In genomic region chr22:38202437-38203089, GRCh38 we compare ENCODE assay signal across 8 cellular contexts. TPM values are rescaled to one million over a fixed set of nuclear protein-coding genes. Genes with fewer than 3 reads are reported as not detected.
DNase-seq lines count a peak whose midpoint lies in the region; ATAC-seq and TF ChIP-seq lines count a peak whose summit lies in the region.

No MANE protein-coding gene starts in this region.

- peak overlapping the region; percentile 88 for H2AFZ ChIP-seq in Loucy (ENCODE audit: low read length)

- POLR2A ChIA-PET in CD4-positive, alpha-beta memory T cell (lab: Charles Lee; ENCODE audit: partially characterized antibody), result interaction anchor here (1.6 to 4.3 kb wide), 6 partner anchors 9 to 58 kb away, joined by 4 to 72 read pairs (median 16); partner anchors contain the start of gene PLA2G6
- POLR2A ChIA-PET in activated CD4-positive, alpha-beta T cell treated with anti-CD3 and anti-CD28 coated beads for 36 hours (lab: Charles Lee), result interaction anchor here (0.6 to 1.8 kb wide), 2 partner anchors 21 to 116 kb away, joined by 7 to 10 read pairs; partner anchors contain the start of gene PLA2G6

- no peaks in the 10 kb centered on the region for H3K27me3 Mint-ChIP-seq in CD4-positive, alpha-beta memory T cell
- H3K27me3 Mint-ChIP-seq in activated CD4-positive, alpha-beta T cell treated with anti-CD3 and anti-CD28 coated beads for 36 hours, result no peaks in the 10 kb centered on the region

- 0% methylated on average over 10 of the region's 74 CpGs for WGBS in right lobe of liver (ENCODE audit: insufficient coverage, low coverage, low lambda C conversion rate, missing lambda C conversion rate)

- H3K4me3 ChIP-seq in CD4-positive, alpha-beta memory T cell (ENCODE audit: low read length in 2 of 2), result peak overlapping the region; percentile 80 to 90
- H3K4me3 ChIP-seq in Loucy (ENCODE audit: low read length, poor library complexity, severe bottlenecking), result peak overlapping the region; percentile 80
- H3K4me3 ChIP-seq in right lobe of liver, result peak overlapping the region; percentile 60 to 93 (median 74)

- H3K27ac ChIP-seq in CD4-positive, alpha-beta memory T cell (ENCODE audit: low read depth, low read length), result peak overlapping the region; percentile 81
- H3K27ac ChIP-seq in right lobe of liver, result peak overlapping the region; percentile 98 to 100 (median 99)

- no peaks in the 10 kb centered on the region for H4K20me1 ChIP-seq in Loucy (ENCODE audit: insufficient read depth, low read length, poor library complexity, severe bottlenecking)

- no peaks in the 10 kb centered on the region for H3K27me3 ChIP-seq in CD4-positive, alpha-beta memory T cell (ENCODE audit: insufficient read depth, low read length)
- H3K27me3 ChIP-seq in Loucy (ENCODE audit: insufficient read depth, low read length, poor library complexity, severe bottlenecking) (no peaks in the 10 kb centered on the region), right lobe of liver (no peaks in the 10 kb centered on the region)

- H3K9me3 ChIP-seq in CD4-positive, alpha-beta memory T cell (ENCODE audit: control insufficient read depth in 1 of 2, low read length in 2 of 2), result no peaks in the 10 kb centered on the region
- H3K9me3 ChIP-seq in Loucy (ENCODE audit: insufficient read depth, low read depth, low read length) (no peaks in the 10 kb centered on the region), right lobe of liver (no peaks in the 10 kb centered on the region)

- H3K36me3 Mint-ChIP-seq in CD4-positive, alpha-beta memory T cell, result peaks cover 0 to 7% of the 10 kb centered on the region in 2 donors
- H3K36me3 Mint-ChIP-seq in activated CD4-positive, alpha-beta T cell treated with anti-CD3 and anti-CD28 coated beads for 36 hours (ENCODE audit: low read depth), result no peaks in the 10 kb centered on the region

- intact Hi-C loops in CD4-positive, alpha-beta memory T cell (cut with micrococcal nuclease), result loop anchor here (1.0 to 5.0 kb wide), 2 partner anchors 12 to 115 kb away; partner anchors contain the start of gene CSNK1E
- intact Hi-C loops in activated CD4-positive, alpha-beta T cell treated with anti-CD3 and anti-CD28 coated beads for 36 hours (cut with DNase I, micrococcal nuclease), result loop anchor here (1.0 to 10.0 kb wide), 8 partner anchors 12 to 952 kb away; partner anchors contain the start of genes CBX7 (in 1 of the 2), CBY1 (in 1 of the 2), FAM227A (in 1 of the 2) and PICK1 (in 1 of the 2)
- intact Hi-C loops in right lobe of liver (cut with DNase I), result no loop called here

- H3K79me2 ChIP-seq in Loucy (ENCODE audit: insufficient read depth, low read length), result no peaks in the 10 kb centered on the region

- CTCF ChIA-PET in CD4-positive, alpha-beta memory T cell (lab: Charles Lee; ENCODE audit: partially characterized antibody), result interaction anchor here (3.2 kb wide), 1 partner anchor 13 kb away, joined by 13 read pairs; no protein-coding TSS in a partner anchor
- CTCF ChIA-PET in activated CD4-positive, alpha-beta T cell treated with anti-CD3 and anti-CD28 coated beads for 36 hours (lab: Charles Lee), result interaction anchor here (0.5 to 1.6 kb wide), 3 partner anchors 8 to 150 kb away, joined by 3 to 6 read pairs (median 4); no protein-coding TSS in a partner anchor

- no peak for TF ChIP-seq POLR2A in right lobe of liver (IDR thresholded peaks at IDR 0.05)

- H3K4me2 ChIP-seq in Loucy (ENCODE audit: low read depth, low read length, poor library complexity, severe bottlenecking), result peak overlapping the region; percentile 99

- no peaks in the 10 kb centered on the region for H3K36me3 ChIP-seq in CD4-positive, alpha-beta memory T cell (ENCODE audit: insufficient read depth, low read length)
- H3K36me3 ChIP-seq in Loucy (ENCODE audit: insufficient read depth, low read length) (no peaks in the 10 kb centered on the region), right lobe of liver (no peaks in the 10 kb centered on the region)

- H3F3A ChIP-seq in Loucy (ENCODE audit: low read depth), result peaks cover 3% of the 10 kb centered on the region; the same call in 1 of the 2 replicates

- peak; percentile 56 to 78 (median 64) for DNase-seq in CD4-positive, alpha-beta memory T cell
- DNase-seq in activated CD4-positive, alpha-beta T cell treated with anti-CD3 and anti-CD28 coated beads for 36 hours, result peak; percentile 78
- DNase-seq in dermis blood vessel endothelial cell, result peak; percentile 95
- peak; percentile 92 to 95 (median 94) for DNase-seq in right lobe of liver
- DNase-seq in stimulated activated CD8-positive, alpha-beta memory T cell treated with anti-CD3 and anti-CD28 coated beads, Interleukin-12 subunit alpha, Interleukin-12 subunit beta, amount 100 ng/mL, for 1 hour (ENCODE audit: low read depth), result peak; percentile 15

- peaks cover 18 to 47% (median 26%) of the 10 kb centered on the region in 4 donors for H3K4me1 Mint-ChIP-seq in CD4-positive, alpha-beta memory T cell
- H3K4me1 Mint-ChIP-seq in activated CD4-positive, alpha-beta T cell treated with anti-CD3 and anti-CD28 coated beads for 36 hours, result peaks cover 30% of the 10 kb centered on the region

- peak overlapping the region; percentile 78 to 96 (median 88) for H3K27ac Mint-ChIP-seq in CD4-positive, alpha-beta memory T cell
- H3K27ac Mint-ChIP-seq in activated CD4-positive, alpha-beta T cell treated with anti-CD3 and anti-CD28 coated beads for 36 hours, result peak overlapping the region; percentile 70

- peak; percentile 16 for ATAC-seq in GM21423 (IDR thresholded peaks at IDR 0.05; ENCODE audit: unreplicated experiment)
- ATAC-seq in activated CD4-positive, alpha-beta T cell treated with anti-CD3 and anti-CD28 coated beads for 36 hours, result peak; percentile 40
- peak; percentile 62 to 78 (median 71) for ATAC-seq in right lobe of liver
- no peak for ATAC-seq in HG03045 (IDR thresholded peaks at IDR 0.05; ENCODE audit: unreplicated experiment)

- peak overlapping the region; percentile 60 for H3K9ac ChIP-seq in Loucy (ENCODE audit: low read depth, low read length, poor library complexity, severe bottlenecking)

- no peaks in the 10 kb centered on the region for H3K9me3 Mint-ChIP-seq in CD4-positive, alpha-beta memory T cell
- no peaks in the 10 kb centered on the region for H3K9me3 Mint-ChIP-seq in activated CD4-positive, alpha-beta T cell treated with anti-CD3 and anti-CD28 coated beads for 36 hours (ENCODE audit: low read depth)

- peak overlapping the region; percentile 87 to 93 (median 90) for H3K4me3 Mint-ChIP-seq in CD4-positive, alpha-beta memory T cell
- peak overlapping the region; percentile 81 for H3K4me3 Mint-ChIP-seq in activated CD4-positive, alpha-beta T cell treated with anti-CD3 and anti-CD28 coated beads for 36 hours

- no peaks in the 10 kb centered on the region for H3K9me2 ChIP-seq in Loucy (replicated peaks; ENCODE audit: low read depth, low read length)

- TF ChIP-seq CTCF in Loucy (conservative IDR thresholded peaks at IDR 0.05; ENCODE audit: low read length) (no peak), right lobe of liver (IDR thresholded peaks at IDR 0.05) (peak; percentile 10 to 31 (median 19))

- H3K4me1 ChIP-seq in CD4-positive, alpha-beta memory T cell (ENCODE audit: insufficient read depth, low read length), result peaks cover 32% of the 10 kb centered on the region
- H3K4me1 ChIP-seq in Loucy (ENCODE audit: insufficient read depth, low read length, poor library complexity, severe bottlenecking) (peaks cover 44% of the 10 kb centered on the region), right lobe of liver (no peaks in the 10 kb centered on the region)

RNA-seq across cellular contexts. Expression of gene MAFF, which starts 0.8 kb away (rescaled TPM):
- 1 to 10 TPM; 6.8 TPM for total RNA-seq in CD4-positive, alpha-beta memory T cell
- 1 to 10 TPM; 3.3 to 3.5 TPM for polyA plus RNA-seq in CD4-positive, alpha-beta memory T cell
- 1 to 10 TPM; 8.3 to 9.4 TPM for total RNA-seq in activated CD4-positive, alpha-beta T cell treated with anti-CD3 and anti-CD28 coated beads for 36 hours
- total RNA-seq in dermis blood vessel endothelial cell, result 96.3 and 164 TPM in 2 replicates
- total RNA-seq in right lobe of liver, result 10 to 100 TPM in 3 of 6 experiments, 1 to 10 TPM in 3; 2.6 to 30.6 (median 11.0) TPM

RNA-seq across cellular contexts. Expression of gene PLA2G6, which starts 20.9 kb away (rescaled TPM):
- total RNA-seq in CD4-positive, alpha-beta memory T cell, result 100 to 1,000 TPM; 228 to 238 TPM
- 1 to 10 TPM; 1.1 to 4.7 TPM for polyA plus RNA-seq in CD4-positive, alpha-beta memory T cell
- total RNA-seq in activated CD4-positive, alpha-beta T cell treated with anti-CD3 and anti-CD28 coated beads for 36 hours, result 10 to 100 TPM; 54.0 to 57.3 TPM
- 4.6 and 10.6 TPM in 2 replicates for total RNA-seq in dermis blood vessel endothelial cell
- 10 to 100 TPM in 5 of 6 experiments, 1 to 10 TPM in 1; 8.1 to 32.9 (median 19.8) TPM for total RNA-seq in right lobe of liver

Comparison
In these comparisons a context has a peak if more than half of its experiments do, and no peak if none do; other contexts are left out.
1. DNase-seq: peak in every context shown above with its lines; median percentile 95 in dermis blood vessel endothelial cell; 94 in right lobe of liver; 78 in activated CD4-positive, alpha-beta T cell treated with anti-CD3 and anti-CD28 coated beads for 36 hours; 64 in CD4-positive, alpha-beta memory T cell; 15 in stimulated activated CD8-positive, alpha-beta memory T cell treated with anti-CD3 and anti-CD28 coated beads, Interleukin-12 subunit alpha, Interleukin-12 subunit beta, amount 100 ng/mL, for 1 hour.
2. intact Hi-C loops: an anchor here in CD4-positive, alpha-beta memory T cell (1.0 to 5.0 kb wide) and activated CD4-positive, alpha-beta T cell treated with anti-CD3 and anti-CD28 coated beads for 36 hours (1.0 to 10.0 kb wide); none called in right lobe of liver.